Comparison of ENCODE assay signal across 9 cellular contexts in genomic region chr7:114415054-114415997, GRCh38. TPM values are rescaled to one million over a fixed set of nuclear protein-coding genes. Genes with fewer than 3 reads are reported as not detected.
DNase-seq lines count a peak whose midpoint lies in the region; ATAC-seq and TF ChIP-seq lines count a peak whose summit lies in the region.
"Had no signal": no experiment of that assay in that cellular context is flagged by ENCODE, and none has a peak within 500 bp of the region (broad histone marks: within the 10 kb centered on the region; RNA-seq: fewer than 3 reads in every experiment).

No MANE protein-coding gene starts in this region.

- H3K4me3 ChIP-seq in fibroblast of mammary gland (ENCODE audit: control insufficient read depth, low read depth, low read length) (peak overlapping the region; percentile 49), prostate gland (peak overlapping the region; percentile 10 to 14)

- H3K27ac ChIP-seq in prostate gland: peak overlapping the region in 1 of 2 donors; percentile 45

- H3K9me3 ChIP-seq in prostate gland: no peaks in the 10 kb centered on the region

- H3K4me1 ChIP-seq in prostate gland (replicated peaks): no peaks in the 10 kb centered on the region

- TF ChIP-seq CTCF in fibroblast of mammary gland (conservative IDR thresholded peaks at IDR 0.05; ENCODE audit: control insufficient read depth, insufficient read depth, low read depth, low read length): no peak
- TF ChIP-seq CTCF in prostate gland (IDR thresholded peaks at IDR 0.05): no peak

- 12% methylated on average over 14 of the region's 14 CpGs for WGBS in prostate gland

- H3K27me3 ChIP-seq in prostate gland (replicated peaks; ENCODE audit: insufficient read depth): no peaks in the 10 kb centered on the region

- no peaks in the 10 kb centered on the region for H3K36me3 ChIP-seq in prostate gland

- ATAC-seq in GM21381 (IDR thresholded peaks at IDR 0.05; ENCODE audit: unreplicated experiment) (no peak), HG03196 (IDR thresholded peaks at IDR 0.05; ENCODE audit: unreplicated experiment) (no peak), HG03565 (IDR thresholded peaks at IDR 0.05; ENCODE audit: unreplicated experiment) (no peak)
- ATAC-seq: HCT116 had no signal

- DNase-seq in DMS53 (lab: John Stamatoyannopoulos, UW): peak; percentile 79
- peak; percentile 32 for DNase-seq in NCI-H82 treated with DMSO at 0.1 percent for 48 hours (lab: John Stamatoyannopoulos, UW; ENCODE audit: unreplicated experiment)
- peak; percentile 6 for DNase-seq in fibroblast of mammary gland (ENCODE audit: low read depth)
- no peak for DNase-seq in prostate gland (ENCODE audit: low spot score)
- DNase-seq in DMS114 treated with DMSO at 0.1 percent for 48 hours (lab: John Stamatoyannopoulos, UW; ENCODE audit: unreplicated experiment): no peak

- no peak for TF ChIP-seq POLR2A in prostate gland (IDR thresholded peaks at IDR 0.05)

- intact Hi-C loops in prostate gland (cut with DNase I): loop anchor here (5.0 to 10.0 kb wide), 3 partner anchors 249 to 1259 kb away; no protein-coding TSS in a partner anchor

RNA-seq across cellular contexts. Expression of gene FOXP2, which starts 0.7 kb away (rescaled TPM):
- total RNA-seq in prostate gland: 1 to 10 TPM; 4.9 to 5.6 TPM

Comparison
In these comparisons a context has a peak if more than half of its experiments do, and no peak if none do; other contexts are left out.
1. DNase-seq: peak in DMS53 (single experiment), NCI-H82 treated with DMSO at 0.1 percent for 48 hours (single experiment) and fibroblast of mammary gland (single experiment); none in prostate gland (single experiment) and DMS114 treated with DMSO at 0.1 percent for 48 hours (single experiment).